ENCODE assay signal across 29 cellular contexts in the genomic region with DNA sequence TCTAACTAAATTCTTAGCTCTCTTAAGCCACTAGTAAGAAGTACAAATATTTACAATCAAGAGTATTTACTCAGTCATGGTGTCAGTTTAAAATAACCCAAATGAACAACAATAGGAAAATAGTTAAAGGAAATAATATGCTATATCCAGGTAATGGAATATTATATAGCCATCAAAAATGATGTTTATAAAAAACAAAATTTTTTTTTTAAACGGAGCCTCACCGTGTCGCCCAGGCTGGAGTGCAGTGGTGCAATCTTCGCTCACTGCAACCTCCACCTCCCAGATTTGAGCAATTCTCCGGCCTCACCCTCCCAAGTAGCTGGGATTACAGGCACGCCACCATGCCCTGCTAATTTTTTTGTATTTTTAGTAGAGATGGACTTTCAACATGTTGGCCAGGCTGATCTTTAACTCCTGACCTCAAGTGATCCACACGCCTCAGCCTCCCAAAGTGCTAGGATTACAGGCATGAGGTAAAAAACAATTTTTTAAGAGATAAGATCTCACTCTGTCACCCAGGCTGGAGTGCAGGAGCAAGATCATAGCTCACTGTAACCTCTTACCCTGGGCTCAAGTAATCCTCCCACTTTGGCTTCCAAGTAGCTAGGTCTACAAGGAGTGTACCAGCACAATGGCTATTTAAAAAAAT.
"Had no signal": no experiment of that assay in that cellular context is flagged by ENCODE, and none has a peak within 500 bp of the region (broad histone marks: within the 10 kb centered on the region; RNA-seq: fewer than 3 reads in every experiment).

No MANE protein-coding gene starts in this region.

- H3K27me3 ChIP-seq: neural progenitor cell, ovary, right lobe of liver, sigmoid colon, suprapubic skin, testis, tibial artery, transverse colon, upper lobe of left lung, vagina had no signal

- H3K27ac ChIP-seq: neural progenitor cell, ovary, parathyroid adenoma, psoas muscle, right lobe of liver, sigmoid colon, suprapubic skin, testis, tibial artery, transverse colon, upper lobe of left lung, vagina had no signal

- H3K79me2 ChIP-seq: parathyroid adenoma had no signal

- H2AFZ ChIP-seq: neural progenitor cell, parathyroid adenoma had no signal

- H3K36me3 Mint-ChIP-seq: natural killer cell; neural progenitor cell; stimulated activated memory B cell treated with anti-CD40 and anti-IgM and Interleukin-4, amounts not matched to agents 10 μg/mL and 1 μg/mL and 100 μg/mL, for 72 hours had no signal

- H3K9me3 ChIP-seq: ovary, psoas muscle, right lobe of liver, sigmoid colon, suprapubic skin, testis, tibial artery, upper lobe of left lung, vagina had no signal

- H3K27ac Mint-ChIP-seq: natural killer cell; nephron; neural progenitor cell; progenitor cell of endocrine pancreas; stimulated activated memory B cell treated with anti-CD40 and anti-IgM and Interleukin-4, amounts not matched to agents 10 μg/mL and 1 μg/mL and 100 μg/mL, for 72 hours; stimulated activated naive CD8-positive, alpha-beta T cell treated with anti-CD3 and anti-CD28 coated beads, Interleukin-15, amount 100 ng/mL, for 72 hours had no signal

- H3K4me3 ChIP-seq: neural progenitor cell, ovary, psoas muscle, right lobe of liver, sigmoid colon, suprapubic skin, testis, tibial artery, transverse colon, upper lobe of left lung, vagina had no signal

- FAIRE-seq: small intestine, urothelium cell line had no signal

- H3K36me3 ChIP-seq: neural progenitor cell, ovary, right lobe of liver, sigmoid colon, suprapubic skin, upper lobe of left lung, vagina had no signal

- H3K9ac ChIP-seq: neural progenitor cell, parathyroid adenoma had no signal

- H3K4me2 ChIP-seq: neural progenitor cell had no signal

- H3K4me1 ChIP-seq: neural progenitor cell, parathyroid adenoma, psoas muscle, sigmoid colon, suprapubic skin, testis, transverse colon, upper lobe of left lung, vagina had no signal

- H3K27me3 Mint-ChIP-seq: progenitor cell of endocrine pancreas had no signal

- H3K9me3 Mint-ChIP-seq: natural killer cell; neural progenitor cell; stimulated activated memory B cell treated with anti-CD40 and anti-IgM and Interleukin-4, amounts not matched to agents 10 μg/mL and 1 μg/mL and 100 μg/mL, for 72 hours; stimulated activated naive CD8-positive, alpha-beta T cell treated with anti-CD3 and anti-CD28 coated beads, Interleukin-15, amount 100 ng/mL, for 72 hours had no signal

- H3K4me1 Mint-ChIP-seq: natural killer cell; stimulated activated memory B cell treated with anti-CD40 and anti-IgM and Interleukin-4, amounts not matched to agents 10 μg/mL and 1 μg/mL and 100 μg/mL, for 72 hours; stimulated activated naive CD8-positive, alpha-beta T cell treated with anti-CD3 and anti-CD28 coated beads, Interleukin-15, amount 100 ng/mL, for 72 hours had no signal

- ATAC-seq: natural killer cell; psoas muscle; right cardiac atrium; stimulated activated memory B cell treated with anti-CD40 and anti-IgM and Interleukin-4, amounts not matched to agents 10 μg/mL and 1 μg/mL and 100 μg/mL, for 72 hours; stimulated activated naive CD8-positive, alpha-beta T cell treated with anti-CD3 and anti-CD28 coated beads, Interleukin-15, amount 100 ng/mL, for 72 hours; stimulated activated naive CD8-positive, alpha-beta T cell treated with anti-CD3 and anti-CD28 coated beads, Interleukin-15, Interleukin-2, amounts not matched to agents 100 U/mL and 50 U/mL, for 24 hours had no signal

- H3K4me3 Mint-ChIP-seq: natural killer cell; nephron; neural progenitor cell; stimulated activated memory B cell treated with anti-CD40 and anti-IgM and Interleukin-4, amounts not matched to agents 10 μg/mL and 1 μg/mL and 100 μg/mL, for 72 hours; stimulated activated naive CD8-positive, alpha-beta T cell treated with anti-CD3 and anti-CD28 coated beads, Interleukin-15, amount 100 ng/mL, for 72 hours had no signal

- DNase-seq: natural killer cell; occipital lobe; ovary; posterior cingulate gyrus; psoas muscle; right cardiac atrium; right lobe of liver; sigmoid colon; stimulated activated CD4-positive, alpha-beta T cell treated with anti-CD3 and anti-CD28 coated beads, Interleukin-15, amount 100 ng/mL, for 24 hours; stimulated activated CD4-positive, alpha-beta T cell treated with anti-CD3 and anti-CD28 coated beads, Interleukin-4, amount 100 ng/mL, for 1 hour; stimulated activated CD4-positive, alpha-beta T cell treated with anti-CD3 and anti-CD28 coated beads, Interleukin-4, amount 100 ng/mL, for 4 hours; stimulated activated CD8-positive, alpha-beta memory T cell treated with anti-CD3 and anti-CD28 coated beads, Interleukin-4, amount 100 ng/mL, for 48 hours; stimulated activated naive CD4-positive, alpha-beta T cell; stimulated activated naive CD8-positive, alpha-beta T cell treated with anti-CD3 and anti-CD28 coated beads, Interleukin-15, amount 100 ng/mL, for 72 hours; stimulated activated naive CD8-positive, alpha-beta T cell treated with anti-CD3 and anti-CD28 coated beads, Interleukin-15, Interleukin-2, amounts not matched to agents 100 U/mL and 50 U/mL, for 24 hours; substantia nigra; testis; tibial artery; transverse colon; upper lobe of left lung had no signal
